ENCODE assay signal across 26 cellular contexts in genomic region chr21:31187499-31187898, GRCh38.
A peak's percentile ranks its signal among the peaks of the same experiment; 100 is the strongest.
DNase-seq lines count a peak whose midpoint lies in the region; ATAC-seq and TF ChIP-seq lines count a peak whose summit lies in the region.
"Had no signal": no experiment of that assay in that cellular context is flagged by ENCODE, and none has a peak within 500 bp of the region (broad histone marks: within the 10 kb centered on the region; RNA-seq: fewer than 3 reads in every experiment).

No MANE protein-coding gene starts in this region.

- H3K9me3 ChIP-seq in thyroid gland, result no peaks in the 10 kb centered on the region
- H3K9me3 ChIP-seq: colonic mucosa, left ventricle myocardium inferior, MG63, psoas muscle, sigmoid colon, thoracic aorta had no signal

- no peaks in the 10 kb centered on the region for H3K27me3 Mint-ChIP-seq in activated T-cell treated with anti-CD3 and anti-CD28 coated beads, Interleukin-2, amount 50 U/mL, for 24 hours
- H3K27me3 Mint-ChIP-seq in GM23338 (ENCODE audit: insufficient read depth, low read depth, poor library complexity), result no peaks in the 10 kb centered on the region
- H3K27me3 Mint-ChIP-seq in activated T-helper 17 cell treated with anti-CD3 and anti-CD28 coated beads, Interleukin-2, amount 50 U/mL, for 72 hours, result no peaks in the 10 kb centered on the region
- H3K27me3 Mint-ChIP-seq in naive thymus-derived CD8-positive, alpha-beta T cell, result no peaks in the 10 kb centered on the region

- H3K79me2 ChIP-seq in GM23338 (replicated peaks; ENCODE audit: insufficient read depth), result no peaks in the 10 kb centered on the region

- intact Hi-C loops in thyroid gland (cut with DNase I), result no loop called here

- no peaks in the 10 kb centered on the region for H3K27me3 ChIP-seq in GM23338 (ENCODE audit: insufficient read depth)
- H3K27me3 ChIP-seq in foreskin keratinocyte, result no peaks in the 10 kb centered on the region
- H3K27me3 ChIP-seq in thyroid gland, result no peaks in the 10 kb centered on the region
- H3K27me3 ChIP-seq: colonic mucosa, MG63 had no signal

- H2AFZ ChIP-seq in GM23338, result no peak overlapping the region

- H4K20me1 ChIP-seq in GM23338 (replicated peaks; ENCODE audit: insufficient read depth), result no peaks in the 10 kb centered on the region

- H3K36me3 ChIP-seq in GM23338 (ENCODE audit: insufficient read depth) (no peaks in the 10 kb centered on the region; the same call in 1 of the 2 replicates), thyroid gland (no peaks in the 10 kb centered on the region)
- H3K36me3 ChIP-seq: colonic mucosa, left ventricle myocardium inferior, MG63, sigmoid colon, thoracic aorta had no signal

- TF ChIP-seq POLR2A in thyroid gland (IDR thresholded peaks at IDR 0.05), result no peak

- H3K27ac Mint-ChIP-seq in activated T-cell treated with anti-CD3 and anti-CD28 coated beads, Interleukin-2, amount 50 U/mL, for 24 hours, result peak overlapping the region; percentile 93
- H3K27ac Mint-ChIP-seq in GM23338, result peak overlapping the region; percentile 57; the same call in 1 of the 2 replicates
- H3K27ac Mint-ChIP-seq in activated T-helper 17 cell treated with anti-CD3 and anti-CD28 coated beads, Interleukin-2, amount 50 U/mL, for 72 hours, result peak overlapping the region; percentile 87
- H3K27ac Mint-ChIP-seq in naive thymus-derived CD8-positive, alpha-beta T cell, result peak overlapping the region; percentile 16 to 96 (median 88)

- H3K36me3 Mint-ChIP-seq in activated T-cell treated with anti-CD3 and anti-CD28 coated beads, Interleukin-2, amount 50 U/mL, for 24 hours (ENCODE audit: low read depth), result peaks cover 79% of the 10 kb centered on the region
- H3K36me3 Mint-ChIP-seq in GM23338 (ENCODE audit: low read depth), result peaks cover 3% of the 10 kb centered on the region; the same call in 2 of the 3 replicates
- peaks cover 83% of the 10 kb centered on the region for H3K36me3 Mint-ChIP-seq in activated T-helper 17 cell treated with anti-CD3 and anti-CD28 coated beads, Interleukin-2, amount 50 U/mL, for 72 hours (ENCODE audit: low read depth)
- H3K36me3 Mint-ChIP-seq in naive thymus-derived CD8-positive, alpha-beta T cell, result no peaks in the 10 kb centered on the region

- H3K9me2 ChIP-seq in GM23338 (ENCODE audit: insufficient read depth), result no peaks in the 10 kb centered on the region

- H3K27ac ChIP-seq in GM23338 (ENCODE audit: low read depth), result no peak overlapping the region
- no peak overlapping the region for H3K27ac ChIP-seq in foreskin keratinocyte
- H3K27ac ChIP-seq in thyroid gland, result no peak overlapping the region
- H3K27ac ChIP-seq: colonic mucosa, left ventricle myocardium inferior, psoas muscle, sigmoid colon, thoracic aorta had no signal

- H3K4me2 ChIP-seq in GM23338, result no peak overlapping the region

- no peaks in the 10 kb centered on the region for H3F3A ChIP-seq in GM23338 (replicated peaks; ENCODE audit: low read depth)

- peaks cover 12% of the 10 kb centered on the region; the same call in 1 of the 2 replicates for H3K4me1 ChIP-seq in GM23338 (ENCODE audit: insufficient read depth)
- H3K4me1 ChIP-seq in foreskin keratinocyte, result no peaks in the 10 kb centered on the region
- no peaks in the 10 kb centered on the region for H3K4me1 ChIP-seq in thyroid gland
- H3K4me1 ChIP-seq: colonic mucosa, left ventricle myocardium inferior, psoas muscle, sigmoid colon had no signal

- H3K4me3 Mint-ChIP-seq in activated T-cell treated with anti-CD3 and anti-CD28 coated beads, Interleukin-2, amount 50 U/mL, for 24 hours, result peak overlapping the region; percentile 68
- no peak overlapping the region for H3K4me3 Mint-ChIP-seq in GM23338
- peak overlapping the region; percentile 84 for H3K4me3 Mint-ChIP-seq in activated T-helper 17 cell treated with anti-CD3 and anti-CD28 coated beads, Interleukin-2, amount 50 U/mL, for 72 hours
- peak overlapping the region; percentile 17 to 82 (median 62) for H3K4me3 Mint-ChIP-seq in naive thymus-derived CD8-positive, alpha-beta T cell

- TF ChIP-seq CTCF in GM23338 (conservative IDR thresholded peaks at IDR 0.05; ENCODE audit: low read depth in 2 of 2), result no peak
- no peak for TF ChIP-seq CTCF in foreskin keratinocyte (conservative IDR thresholded peaks at IDR 0.05)
- no peak for TF ChIP-seq CTCF in thyroid gland (IDR thresholded peaks at IDR 0.05)

- POLR2A ChIA-PET in naive thymus-derived CD8-positive, alpha-beta T cell (lab: Charles Lee), result interaction anchor here (1.1 to 10.8 kb wide), 2 partner anchors 31 to 372 kb away, joined by 3 to 127 read pairs; no protein-coding TSS in a partner anchor

- no peak overlapping the region for H3K4me3 ChIP-seq in GM23338
- H3K4me3 ChIP-seq in thyroid gland (replicated peaks in 1 of 3), result no peak overlapping the region
- H3K4me3 ChIP-seq: colonic mucosa, left ventricle myocardium inferior, MG63, psoas muscle, sigmoid colon, thoracic aorta had no signal

- peaks cover 87% of the 10 kb centered on the region for H3K4me1 Mint-ChIP-seq in activated T-cell treated with anti-CD3 and anti-CD28 coated beads, Interleukin-2, amount 50 U/mL, for 24 hours (ENCODE audit: low read depth)
- peaks cover 18% of the 10 kb centered on the region for H3K4me1 Mint-ChIP-seq in GM23338
- H3K4me1 Mint-ChIP-seq in activated T-helper 17 cell treated with anti-CD3 and anti-CD28 coated beads, Interleukin-2, amount 50 U/mL, for 72 hours, result peaks cover 52% of the 10 kb centered on the region
- peaks cover 31 to 54% (median 51%) of the 10 kb centered on the region in 4 donors for H3K4me1 Mint-ChIP-seq in naive thymus-derived CD8-positive, alpha-beta T cell

- H3K9me3 Mint-ChIP-seq in activated T-cell treated with anti-CD3 and anti-CD28 coated beads, Interleukin-2, amount 50 U/mL, for 24 hours, result no peaks in the 10 kb centered on the region
- no peaks in the 10 kb centered on the region for H3K9me3 Mint-ChIP-seq in GM23338
- H3K9me3 Mint-ChIP-seq in activated T-helper 17 cell treated with anti-CD3 and anti-CD28 coated beads, Interleukin-2, amount 50 U/mL, for 72 hours, result no peaks in the 10 kb centered on the region
- no peaks in the 10 kb centered on the region for H3K9me3 Mint-ChIP-seq in naive thymus-derived CD8-positive, alpha-beta T cell

- ATAC-seq in GM23338, result no peak
- no peak for ATAC-seq in activated T-helper 17 cell treated with anti-CD3 and anti-CD28 coated beads, Interleukin-2, amount 50 U/mL, for 72 hours (replicated peaks)
- ATAC-seq in naive thymus-derived CD8-positive, alpha-beta T cell, result no peak
- no peak for ATAC-seq in GM18867 (IDR thresholded peaks at IDR 0.05; ENCODE audit: unreplicated experiment)
- ATAC-seq in foreskin keratinocyte, result no peak
- ATAC-seq: HCT116, psoas muscle had no signal

- DNase-seq in activated T-cell treated with anti-CD3 and anti-CD28 coated beads, Interleukin-2, amount 50 U/mL, for 24 hours, result no peak
- DNase-seq in activated T-cell treated with anti-CD3 and anti-CD28 coated beads for 4 hours, result no peak
- DNase-seq in GM23338 (ENCODE audit: low spot score), result peak; percentile 11
- DNase-seq in naive thymus-derived CD8-positive, alpha-beta T cell, result no peak
- DNase-seq in foreskin keratinocyte, result no peak
- no peak for DNase-seq in thyroid gland
- DNase-seq: activated CD4-positive, CD25-positive, alpha-beta regulatory T cell; activated effector memory CD4-positive, alpha-beta T cell treated with anti-CD3 and anti-CD28 coated beads, Interleukin-2, amount 50 U/mL, for 16 hours; anterior cingulate cortex; colonic mucosa; DMS53; effector CD8-positive, alpha-beta T cell; erythroblast; islet precursor cell; KG1; left ventricle myocardium inferior; MG63; NCI-H1105 treated with DMSO at 0.1 percent for 48 hours; NCI-H2029 treated with DMSO at 0.1 percent for 48 hours; psoas muscle; SIG-M5; sigmoid colon had no signal

- WGBS in thyroid gland, 2 donors, result 92 to 96% methylated on average over 4 of the region's 4 CpGs

TF ChIP-seq in GM23338, 12 proteins besides CTCF, POLR2A, EP300 and RAD21 (continues in another document):
- no peak for TF ChIP-seq ETS1 (IDR thresholded peaks at IDR 0.05)
